ENCODE assay signal across 18 cellular contexts in the genomic region with DNA sequence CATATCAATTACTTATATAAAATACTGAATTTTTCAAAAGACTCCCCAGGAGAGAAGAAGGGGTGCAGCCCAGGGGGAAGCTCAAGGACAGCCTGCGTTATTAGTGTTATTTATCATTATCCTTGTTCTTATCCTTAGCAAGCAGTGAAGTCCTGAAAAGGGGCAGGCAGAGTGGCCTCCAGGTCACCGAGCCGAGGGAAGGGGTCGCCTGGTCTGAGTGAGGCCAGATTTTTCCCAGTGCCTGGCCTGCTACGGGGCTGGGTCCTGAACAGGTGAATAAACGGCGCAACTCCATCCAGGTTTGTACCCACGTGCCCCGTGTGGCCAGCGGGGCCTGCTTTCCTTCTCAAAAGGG.
"Had no signal": no experiment of that assay in that cellular context is flagged by ENCODE, and none has a peak within 500 bp of the region (broad histone marks: within the 10 kb centered on the region; RNA-seq: fewer than 3 reads in every experiment).

No MANE protein-coding gene starts in this region.

- DNase-seq: cortex of kidney; effector CD8-positive, alpha-beta T cell; effector memory CD8-positive, alpha-beta T cell; esophagus squamous epithelium; foreskin fibroblast; foreskin melanocyte; gastrocnemius medialis; glutamatergic neuron; heart right ventricle; hippocampal formation; left cardiac atrium; left ventricle myocardium superior; lower lobe of right lung; mesendoderm; midbrain; naive B cell had no signal

- H3K4me3 ChIP-seq: esophagus squamous epithelium, gastrocnemius medialis, heart right ventricle, left lung, lower lobe of right lung had no signal

- H3K4me1 ChIP-seq: esophagus squamous epithelium, gastrocnemius medialis, heart right ventricle, left lung, lower lobe of right lung had no signal

- H3K27ac ChIP-seq: epithelial cell of prostate, esophagus squamous epithelium, gastrocnemius medialis, heart right ventricle, left lung, lower lobe of right lung had no signal

- H3K36me3 ChIP-seq: esophagus squamous epithelium, gastrocnemius medialis, heart right ventricle, left lung, lower lobe of right lung had no signal
